Comparison of ENCODE assay signal across 26 cellular contexts in the genomic region with DNA sequence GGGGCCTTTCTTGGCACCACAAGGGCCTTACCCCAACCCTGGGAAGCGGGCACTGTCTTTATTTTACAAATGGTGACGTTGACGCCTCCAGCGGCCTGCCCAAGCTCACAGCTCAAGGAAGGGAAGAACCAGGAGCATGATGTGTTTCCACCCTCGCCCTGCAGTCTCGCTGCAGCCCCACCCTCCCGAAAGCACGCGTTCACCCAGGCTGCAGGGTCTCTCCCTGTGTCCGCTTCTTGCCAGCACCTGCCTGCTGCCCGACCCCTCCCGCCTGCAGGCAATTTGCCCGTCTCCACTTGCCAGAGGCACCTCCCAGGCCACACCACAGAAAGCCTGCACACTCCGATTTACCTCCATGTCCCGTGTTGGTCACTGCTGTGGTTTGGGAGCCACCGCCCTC.
DNase-seq lines count a peak whose midpoint lies in the region; ATAC-seq, FAIRE-seq and TF ChIP-seq lines count a peak whose summit lies in the region.
"Had no signal": no experiment of that assay in that cellular context is flagged by ENCODE, and none has a peak within 500 bp of the region (broad histone marks: within the 10 kb centered on the region; RNA-seq: fewer than 3 reads in every experiment).

No MANE protein-coding gene starts in this region.

- TF ChIP-seq CTCF in H1 (IDR thresholded peaks at IDR 0.05; ENCODE audit: control extremely low read depth in 1 of 3, insufficient read depth in 1 of 3, low read depth in 1 of 3, low read length in 3 of 3): no peak
- no peak for TF ChIP-seq CTCF in suprapubic skin (IDR thresholded peaks at IDR 0.05)
- no peak for TF ChIP-seq CTCF in lower leg skin (IDR thresholded peaks at IDR 0.05)

- H2BK5ac ChIP-seq in H1 (ENCODE audit: low read depth, low read length) (no peak overlapping the region), mesenchymal stem cell (ENCODE audit: low read depth, low read length, poor library complexity, severe bottlenecking) (no peak overlapping the region)

- H3K4me1 ChIP-seq in H1 (replicated peaks in 1 of 4; ENCODE audit: control insufficient read depth in 3 of 4, insufficient read depth in 4 of 4, low read length in 3 of 4): peaks cover 0 to 3% (median 1%) of the 10 kb centered on the region in 4 experiments; a peak in 2 of 7 replicates
- peaks cover 2 to 7% of the 10 kb centered on the region in 2 donors for H3K4me1 ChIP-seq in esophagus (ENCODE audit: control insufficient read depth in 2 of 2, insufficient read depth in 2 of 2, low read length in 1 of 2)
- H3K4me1 ChIP-seq in mesenchymal stem cell (ENCODE audit: control insufficient read depth, insufficient read depth, low read depth, low read length): peaks cover 7% of the 10 kb centered on the region
- peaks cover 14% of the 10 kb centered on the region for H3K4me1 ChIP-seq in suprapubic skin

- H4K20me1 ChIP-seq in H1 (replicated peaks in 1 of 2; ENCODE audit: control insufficient read depth in 1 of 2, insufficient read depth in 2 of 2, low read length in 2 of 2): no peaks in the 10 kb centered on the region

- H3K14ac ChIP-seq in H1 (ENCODE audit: insufficient read length) (no peak overlapping the region), mesenchymal stem cell (ENCODE audit: low read length in 2 of 2) (no peak overlapping the region)

- H3K56ac ChIP-seq in H1 (replicated peaks; ENCODE audit: insufficient read length, low read depth, low read length): no peak overlapping the region

- no peaks in the 10 kb centered on the region for H3K27me3 ChIP-seq in H1 (replicated peaks in 1 of 4; ENCODE audit: control insufficient read depth in 3 of 4, extremely low read depth in 1 of 4, insufficient read depth in 3 of 4, low read length in 3 of 4)
- H3K27me3 ChIP-seq in esophagus (ENCODE audit: control insufficient read depth in 1 of 2, insufficient read depth in 2 of 2, low read length in 2 of 2): no peaks in the 10 kb centered on the region
- H3K27me3 ChIP-seq in mesenchymal stem cell (ENCODE audit: control insufficient read depth in 1 of 2, insufficient read depth in 1 of 2, low read length in 2 of 2): peaks cover 3 to 4% of the 10 kb centered on the region in 2 experiments
- no peaks in the 10 kb centered on the region for H3K27me3 ChIP-seq in suprapubic skin
- H3K27me3 ChIP-seq: Peyer's patch had no signal

- H3K4me2 ChIP-seq in H1 (ENCODE audit: insufficient read depth in 1 of 2, low read depth in 2 of 2, low read length in 2 of 2) (no peak overlapping the region), mesenchymal stem cell (ENCODE audit: low read length, poor library complexity, severe bottlenecking) (no peak overlapping the region)
- H3K4me2 ChIP-seq: GM23338 had no signal

- 0 out of 2 replicates have a peak overlapping the region, but pooled peaks have one; percentile 37 for H2AFZ ChIP-seq in H1 (ENCODE audit: low read length)
- no peak overlapping the region for H2AFZ ChIP-seq in mesenchymal stem cell (ENCODE audit: low read depth, low read length)

- H3K4me3 ChIP-seq in H1 (ENCODE audit: extremely low read depth in 1 of 4, insufficient read depth in 2 of 4, low read depth in 3 of 4, low read length in 4 of 4): no peak overlapping the region
- H3K4me3 ChIP-seq in esophagus (ENCODE audit: low read depth in 1 of 2, low read length in 2 of 2): peak overlapping the region in 1 of 2 donors; percentile 14
- H3K4me3 ChIP-seq in mesenchymal stem cell (ENCODE audit: insufficient read depth in 1 of 2, low read depth in 1 of 2, low read length in 2 of 2): no peak overlapping the region
- H3K4me3 ChIP-seq in suprapubic skin: peak overlapping the region; percentile 3
- H3K4me3 ChIP-seq in lower leg skin (ENCODE audit: low read depth, poor library complexity, severe bottlenecking): no peak overlapping the region
- H3K4me3 ChIP-seq: GM23338, HAP-1, Peyer's patch, SK-N-MC had no signal

- H3K27ac ChIP-seq in H1 (ENCODE audit: low read depth, low read length) (no peak overlapping the region), esophagus (ENCODE audit: low read depth in 2 of 2, low read length in 1 of 2) (peak overlapping the region; percentile 50 to 83), mesenchymal stem cell (ENCODE audit: low read length, poor library complexity, severe bottlenecking) (no peak overlapping the region), suprapubic skin (peak overlapping the region; percentile 11)
- H3K27ac ChIP-seq: C4-2B, Peyer's patch, SK-N-MC had no signal

- H2AK5ac ChIP-seq in H1 (ENCODE audit: low read depth, low read length) (no peak overlapping the region), mesenchymal stem cell (ENCODE audit: low read length, severe bottlenecking) (no peak overlapping the region)

- H2BK15ac ChIP-seq in H1 (ENCODE audit: low read length): 0 out of 2 replicates have a peak overlapping the region, but pooled peaks have one; percentile 76
- H2BK15ac ChIP-seq in mesenchymal stem cell (ENCODE audit: low read depth, poor library complexity, severe bottlenecking): no peak overlapping the region

- H4K8ac ChIP-seq in H1 (ENCODE audit: extremely low read depth, insufficient read depth, low read length) (no peak overlapping the region; the same call in 1 of the 2 replicates), mesenchymal stem cell (ENCODE audit: low read length) (no peak overlapping the region)

- TF ChIP-seq POLR2A in H1 (IDR thresholded peaks at IDR 0.05; ENCODE audit: control extremely low read depth in 1 of 2, low read depth in 2 of 2, low read length in 2 of 2) (no peak), suprapubic skin (IDR thresholded peaks at IDR 0.05) (no peak), lower leg skin (IDR thresholded peaks at IDR 0.05) (no peak)

- no peak overlapping the region for H4K5ac ChIP-seq in H1 (ENCODE audit: insufficient read length, low read depth, low read length)

- no peaks in the 10 kb centered on the region for H3K79me2 ChIP-seq in H1 (ENCODE audit: control insufficient read depth in 1 of 2, insufficient read depth in 2 of 2, low read length in 2 of 2)

- ATAC-seq in GM18520 (IDR thresholded peaks at IDR 0.05; ENCODE audit: unreplicated experiment): no peak
- ATAC-seq in GM19351 (IDR thresholded peaks at IDR 0.05; ENCODE audit: unreplicated experiment): no peak
- ATAC-seq: CD8-positive, alpha-beta T cell had no signal

- TF ChIP-seq EP300 in H1 (IDR thresholded peaks at IDR 0.05; ENCODE audit: borderline replicate concordance in 1 of 2, low read depth in 2 of 2, low read length in 2 of 2): no peak
- TF ChIP-seq EP300 in suprapubic skin (IDR thresholded peaks at IDR 0.05): no peak

- H3K23me2 ChIP-seq in H1 (ENCODE audit: low read depth, low read length): peaks cover 2% of the 10 kb centered on the region; the same call in 1 of the 2 replicates

- H3K9ac ChIP-seq in H1 (replicated peaks in 1 of 4; ENCODE audit: extremely low read depth in 1 of 4, low read depth in 3 of 4, low read length in 3 of 4) (no peak overlapping the region), mesenchymal stem cell (ENCODE audit: low read length) (no peak overlapping the region)

- no peaks in the 10 kb centered on the region for H3K9me3 ChIP-seq in H1 (ENCODE audit: insufficient read depth in 2 of 2, low read depth in 1 of 2, low read length in 1 of 2)
- H3K9me3 ChIP-seq in esophagus (ENCODE audit: control insufficient read depth in 2 of 2, insufficient read depth in 1 of 2, low read depth in 1 of 2, low read length in 1 of 2): no peaks in the 10 kb centered on the region
- H3K9me3 ChIP-seq in mesenchymal stem cell (ENCODE audit: control insufficient read depth, low read length): no peaks in the 10 kb centered on the region
- H3K9me3 ChIP-seq in suprapubic skin: no peaks in the 10 kb centered on the region
- H3K9me3 ChIP-seq: Caco-2, HAP-1, Peyer's patch had no signal

- H4K91ac ChIP-seq in H1 (replicated peaks; ENCODE audit: insufficient read length, low read length): peak overlapping the region; percentile 17
- H4K91ac ChIP-seq in mesenchymal stem cell (ENCODE audit: low read length): peak overlapping the region; percentile 11

- CTCF ChIA-PET in H1 (lab: Charles Lee; ENCODE audit: partially characterized antibody): interaction anchor here (1.1 to 3.4 kb wide), 3 partner anchors 85 to 231 kb away, joined by 3 to 21 read pairs (median 4); no protein-coding TSS in a partner anchor

- H3K23ac ChIP-seq in H1 (ENCODE audit: insufficient read length) (no peak overlapping the region), mesenchymal stem cell (ENCODE audit: low read length in 2 of 2) (no peak overlapping the region)

- no peak for TF ChIP-seq RAD21 in H1 (IDR thresholded peaks at IDR 0.05 in 1 of 2, conservative IDR thresholded peaks at IDR 0.05 in 1 of 2; ENCODE audit: low read depth in 2 of 2, low read length in 2 of 2)

- no peaks in the 10 kb centered on the region for H3K79me1 ChIP-seq in H1 (ENCODE audit: low read depth, low read length)
- no peaks in the 10 kb centered on the region for H3K79me1 ChIP-seq in mesenchymal stem cell (replicated peaks; ENCODE audit: low read length, poor library complexity, severe bottlenecking)

- no peak for DNase-seq in H1 (ENCODE audit: low read depth in 1 of 2, low spot score in 2 of 2)
- no peak for DNase-seq in mesenchymal stem cell
- DNase-seq in suprapubic skin (ENCODE audit: low spot score in 2 of 2): no peak
- no peak for DNase-seq in lower leg skin (ENCODE audit: low spot score in 2 of 2)
- DNase-seq: Caco-2; CD8-positive, alpha-beta T cell; GF-D8; HFFc6; KBM-7; NCI-H1105 treated with DMSO at 0.1 percent for 48 hours; NCI-H1694; NCI-H2029 treated with DMSO at 0.1 percent for 48 hours; NCI-H2227 treated with DMSO at 0.1 percent for 48 hours; NCI-H526 treated with DMSO at 0.1 percent for 48 hours; OCI-M1; Peyer's patch; SIG-M5 had no signal

- intact Hi-C loops in lower leg skin (cut with DNase I; ENCODE audit: low total_unique reads): no loop called here

- FAIRE-seq in H1 (lab: Jason Lieb, UNC): no peak
- FAIRE-seq: GM12891, GM19239 had no signal

- peak overlapping the region; percentile 9; the same call in 1 of the 2 replicates for H2BK20ac ChIP-seq in H1 (ENCODE audit: low read length)

- POLR2A ChIA-PET in H1 (lab: Charles Lee; ENCODE audit: partially characterized antibody): no interaction called here

- H2BK12ac ChIP-seq in H1 (ENCODE audit: low read depth, low read length) (peak overlapping the region; percentile 53; the same call in 1 of the 2 replicates), mesenchymal stem cell (ENCODE audit: low read length in 2 of 2) (no peak overlapping the region)

- H2BK120ac ChIP-seq in H1 (replicated peaks; ENCODE audit: low read depth, low read length) (no peak overlapping the region), mesenchymal stem cell (ENCODE audit: low read depth, low read length) (no peak overlapping the region)

- H3K36me3 ChIP-seq in H1 (ENCODE audit: control insufficient read depth in 2 of 4, insufficient read depth in 4 of 4, low read length in 3 of 4) (no peaks in the 10 kb centered on the region), esophagus (ENCODE audit: control insufficient read depth in 2 of 2, insufficient read depth in 2 of 2, low read length in 1 of 2) (no peaks in the 10 kb centered on the region), mesenchymal stem cell (ENCODE audit: control insufficient read depth in 1 of 2, insufficient read depth in 2 of 2, low read depth in 1 of 2, low read length in 2 of 2) (no peaks in the 10 kb centered on the region), suprapubic skin (no peaks in the 10 kb centered on the region)
- H3K36me3 ChIP-seq: HAP-1, Peyer's patch had no signal

- H3K18ac ChIP-seq in H1 (ENCODE audit: extremely low read depth, low read length): no peak overlapping the region
- no peak overlapping the region for H3K18ac ChIP-seq in mesenchymal stem cell (ENCODE audit: low read depth in 1 of 2, low read length in 2 of 2)

- WGBS in H1 (ENCODE audit: extremely low coverage in 1 of 2, insufficient coverage in 1 of 2, insufficient read length in 1 of 2, insufficient replicate concordance in 2 of 2, low coverage in 1 of 2, low lambda C conversion rate in 2 of 2, missing lambda C conversion rate in 1 of 2), 2 experiments: 85% methylated on average over 16 of the region's 16 CpGs; no CpG with 5 or more reads in 1 of the 2 experiments
- 47 to 66% methylated on average over 14 to 16 of the region's 16 CpGs for WGBS in esophagus, 2 donors
- WGBS in mesenchymal stem cell: 86% methylated on average over 16 of the region's 16 CpGs
- WGBS in suprapubic skin: 64% methylated on average over 7 of the region's 16 CpGs
- 48 to 66% methylated on average over 16 of the region's 16 CpGs for WGBS in lower leg skin, 2 donors

- peak overlapping the region; percentile 32 for H3K4ac ChIP-seq in H1 (replicated peaks; ENCODE audit: insufficient read length, low read depth, low read length)
- H3K4ac ChIP-seq in mesenchymal stem cell (ENCODE audit: low read depth in 1 of 2, low read length in 2 of 2): no peak overlapping the region

Comparison
In these comparisons a context has a peak if more than half of its experiments do, and no peak if none do; other contexts are left out.
1. H3K27ac ChIP-seq: peak in esophagus (2 of 2) and suprapubic skin (single experiment); none in H1 (single experiment) and mesenchymal stem cell (single experiment).